In the genomic region with DNA sequence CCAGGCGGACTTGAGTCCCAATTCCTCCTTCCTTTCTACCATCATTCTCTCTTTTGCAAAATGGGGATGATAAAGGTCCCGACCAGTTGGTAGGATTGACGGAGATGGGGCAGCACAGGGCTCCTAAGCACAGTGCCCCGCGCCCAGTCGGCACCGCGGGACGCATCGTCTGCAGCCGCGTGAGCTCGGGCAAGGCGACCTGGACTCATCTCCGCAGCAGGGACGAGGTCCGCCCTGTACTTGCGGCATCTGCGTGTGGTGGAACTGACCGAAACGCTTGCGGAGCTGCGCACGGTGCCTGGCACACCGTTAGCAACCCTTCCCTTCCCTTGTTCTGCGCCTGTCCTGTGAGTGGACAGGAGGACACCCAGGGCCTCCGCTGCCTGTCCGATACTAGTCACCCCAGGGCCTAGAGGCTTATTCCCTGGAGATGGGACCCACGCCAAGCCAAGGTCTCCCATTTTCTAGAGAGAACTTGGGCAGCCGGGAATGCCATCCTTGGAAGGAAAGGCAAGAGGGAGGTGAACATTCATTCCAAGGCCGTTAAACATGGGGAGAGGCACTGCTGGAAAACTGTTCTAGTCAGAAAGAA, we compare ENCODE assay signal across 1 cellular context.
TF ChIP-seq lines count a peak whose summit lies in the region.

No MANE protein-coding gene starts in this region.

TF ChIP-seq in HCT116, 20 proteins besides CTCF, POLR2A, EP300 and RAD21 (continued from another document):
- TF ChIP-seq SIN3A (IDR thresholded peaks at IDR 0.05; ENCODE audit: low read depth) (no peak), FOSL1 (IDR thresholded peaks at IDR 0.05; ENCODE audit: low read depth) (no peak), EZH2 (IDR thresholded peaks at IDR 0.05) (no peak), YY1 (IDR thresholded peaks at IDR 0.05; ENCODE audit: extremely low read depth, insufficient replicate concordance, low read depth, low read length) (no peak)
- TF ChIP-seq, protein P1, sequence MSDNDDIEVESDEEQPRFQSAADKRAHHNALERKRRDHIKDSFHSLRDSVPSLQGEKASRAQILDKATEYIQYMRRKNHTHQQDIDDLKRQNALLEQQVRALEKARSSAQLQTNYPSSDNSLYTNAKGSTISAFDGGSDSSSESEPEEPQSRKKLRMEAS (IDR thresholded peaks at IDR 0.05): no peak
- TF ChIP-seq, protein P2, sequence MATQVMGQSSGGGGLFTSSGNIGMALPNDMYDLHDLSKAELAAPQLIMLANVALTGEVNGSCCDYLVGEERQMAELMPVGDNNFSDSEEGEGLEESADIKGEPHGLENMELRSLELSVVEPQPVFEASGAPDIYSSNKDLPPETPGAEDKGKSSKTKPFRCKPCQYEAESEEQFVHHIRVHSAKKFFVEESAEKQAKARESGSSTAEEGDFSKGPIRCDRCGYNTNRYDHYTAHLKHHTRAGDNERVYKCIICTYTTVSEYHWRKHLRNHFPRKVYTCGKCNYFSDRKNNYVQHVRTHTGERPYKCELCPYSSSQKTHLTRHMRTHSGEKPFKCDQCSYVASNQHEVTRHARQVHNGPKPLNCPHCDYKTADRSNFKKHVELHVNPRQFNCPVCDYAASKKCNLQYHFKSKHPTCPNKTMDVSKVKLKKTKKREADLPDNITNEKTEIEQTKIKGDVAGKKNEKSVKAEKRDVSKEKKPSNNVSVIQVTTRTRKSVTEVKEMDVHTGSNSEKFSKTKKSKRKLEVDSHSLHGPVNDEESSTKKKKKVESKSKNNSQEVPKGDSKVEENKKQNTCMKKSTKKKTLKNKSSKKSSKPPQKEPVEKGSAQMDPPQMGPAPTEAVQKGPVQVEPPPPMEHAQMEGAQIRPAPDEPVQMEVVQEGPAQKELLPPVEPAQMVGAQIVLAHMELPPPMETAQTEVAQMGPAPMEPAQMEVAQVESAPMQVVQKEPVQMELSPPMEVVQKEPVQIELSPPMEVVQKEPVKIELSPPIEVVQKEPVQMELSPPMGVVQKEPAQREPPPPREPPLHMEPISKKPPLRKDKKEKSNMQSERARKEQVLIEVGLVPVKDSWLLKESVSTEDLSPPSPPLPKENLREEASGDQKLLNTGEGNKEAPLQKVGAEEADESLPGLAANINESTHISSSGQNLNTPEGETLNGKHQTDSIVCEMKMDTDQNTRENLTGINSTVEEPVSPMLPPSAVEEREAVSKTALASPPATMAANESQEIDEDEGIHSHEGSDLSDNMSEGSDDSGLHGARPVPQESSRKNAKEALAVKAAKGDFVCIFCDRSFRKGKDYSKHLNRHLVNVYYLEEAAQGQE (IDR thresholded peaks at IDR 0.05; ENCODE audit: low read depth): no peak
